ENCODE assay signal across 8 cellular contexts in genomic region chr1:228664399-228664914, GRCh38.
DNase-seq lines count a peak whose midpoint lies in the region; ATAC-seq, FAIRE-seq and TF ChIP-seq lines count a peak whose summit lies in the region.

No MANE protein-coding gene starts in this region.

- no peak overlapping the region for H3K4me2 ChIP-seq in astrocyte (ENCODE audit: low read length)
- H3K4me2 ChIP-seq in hepatocyte, result no peak overlapping the region

- no peaks in the 10 kb centered on the region for H3K9me3 ChIP-seq in astrocyte (ENCODE audit: insufficient read depth, low read depth, low read length)
- H3K9me3 ChIP-seq in hepatocyte (ENCODE audit: low read depth), result no peaks in the 10 kb centered on the region

- no peak overlapping the region for H3K4me3 Mint-ChIP-seq in T-helper 2 cell treated with Interferon-gamma antibody and Interleukin-4, amounts not matched to agents 5 μg/mL and 100 μg/mL, for 36 hours
- no peak overlapping the region for H3K4me3 Mint-ChIP-seq in astrocyte (ENCODE audit: unreplicated experiment)

- 49% methylated on average over 14 of the region's 14 CpGs for WGBS in hepatocyte (ENCODE audit: low lambda C conversion rate, missing lambda C conversion rate)

- H3K4me3 ChIP-seq in GM12875 (ENCODE audit: low read depth, low read length) (no peak overlapping the region), astrocyte (ENCODE audit: insufficient read depth, low read depth, low read length) (no peak overlapping the region), hepatocyte (no peak overlapping the region)

- DNase-seq in NCI-H1694 treated with DMSO at 0.1 percent for 48 hours (lab: John Stamatoyannopoulos, UW) (peak; percentile 78), astrocyte (ENCODE audit: low read depth) (peak; percentile 16), hepatocyte (ENCODE audit: low spot score) (peak; percentile 87), smooth muscle cell of the brain vasculature (ENCODE audit: low read depth, low spot score) (peak; percentile 36)
- peak; percentile 41 for DNase-seq in T-helper 2 cell treated with Interferon-gamma antibody and Interleukin-4, amounts not matched to agents 5 μg/mL and 100 μg/mL, for 36 hours (ENCODE audit: low spot score)

- H3K79me2 ChIP-seq in astrocyte (ENCODE audit: insufficient read depth, low read length), result no peaks in the 10 kb centered on the region
- H3K79me2 ChIP-seq in hepatocyte, result no peaks in the 10 kb centered on the region

- H3K36me3 ChIP-seq in astrocyte (ENCODE audit: insufficient read depth, low read length) (no peaks in the 10 kb centered on the region), hepatocyte (replicated peaks; ENCODE audit: insufficient read depth, low read depth) (no peaks in the 10 kb centered on the region)

- H3K27ac Mint-ChIP-seq in T-helper 2 cell treated with Interferon-gamma antibody and Interleukin-4, amounts not matched to agents 5 μg/mL and 100 μg/mL, for 36 hours, result no peak overlapping the region
- no peak overlapping the region for H3K27ac Mint-ChIP-seq in astrocyte (ENCODE audit: unreplicated experiment)

- H3K4me1 Mint-ChIP-seq in T-helper 2 cell treated with Interferon-gamma antibody and Interleukin-4, amounts not matched to agents 5 μg/mL and 100 μg/mL, for 36 hours (ENCODE audit: low read depth), result no peaks in the 10 kb centered on the region
- H3K4me1 Mint-ChIP-seq in astrocyte (ENCODE audit: low read depth, unreplicated experiment), result no peaks in the 10 kb centered on the region

- H3K27me3 ChIP-seq in astrocyte (ENCODE audit: insufficient read depth, low read length), result peaks cover 2% of the 10 kb centered on the region
- H3K27me3 ChIP-seq in hepatocyte, result no peaks in the 10 kb centered on the region

- H3K4me1 ChIP-seq in astrocyte (ENCODE audit: insufficient read depth, low read length) (no peaks in the 10 kb centered on the region), hepatocyte (ENCODE audit: insufficient read depth) (peaks cover 5% of the 10 kb centered on the region)

- peak; percentile 64 for TF ChIP-seq CTCF in GM12875 (IDR thresholded peaks at IDR 0.05; ENCODE audit: borderline replicate concordance, insufficient read depth, low read depth, low read length)
- peak; percentile 72 for TF ChIP-seq CTCF in astrocyte (IDR thresholded peaks at IDR 0.05; ENCODE audit: insufficient read depth, low read depth, low read length)
- peak; percentile 91 for TF ChIP-seq CTCF in hepatocyte (IDR thresholded peaks at IDR 0.05; ENCODE audit: poor library complexity)

- H3K9ac ChIP-seq in astrocyte (ENCODE audit: low read length), result no peak overlapping the region

- no peaks in the 10 kb centered on the region for H3K36me3 Mint-ChIP-seq in T-helper 2 cell treated with Interferon-gamma antibody and Interleukin-4, amounts not matched to agents 5 μg/mL and 100 μg/mL, for 36 hours (ENCODE audit: low read depth)
- no peaks in the 10 kb centered on the region for H3K36me3 Mint-ChIP-seq in astrocyte (ENCODE audit: low read depth, unreplicated experiment)

- no peak for ATAC-seq in HG03457 (IDR thresholded peaks at IDR 0.05; ENCODE audit: unreplicated experiment)
- no peak for ATAC-seq in GM19328 (IDR thresholded peaks at IDR 0.05; ENCODE audit: unreplicated experiment)

- no peak for FAIRE-seq in astrocyte (lab: Jason Lieb, UNC)

- H3K27ac ChIP-seq in astrocyte (ENCODE audit: low read depth, low read length) (no peak overlapping the region), hepatocyte (no peak overlapping the region)

- H3K27me3 Mint-ChIP-seq in T-helper 2 cell treated with Interferon-gamma antibody and Interleukin-4, amounts not matched to agents 5 μg/mL and 100 μg/mL, for 36 hours (ENCODE audit: low read depth), result peaks cover 20% of the 10 kb centered on the region
- peaks cover 7% of the 10 kb centered on the region for H3K27me3 Mint-ChIP-seq in astrocyte (ENCODE audit: low read depth, unreplicated experiment)

- no peak overlapping the region for H2AFZ ChIP-seq in astrocyte (ENCODE audit: low read depth, low read length)
- H2AFZ ChIP-seq in hepatocyte, result no peak overlapping the region

- H4K20me1 ChIP-seq in astrocyte (ENCODE audit: insufficient read depth, low read length) (no peaks in the 10 kb centered on the region), hepatocyte (ENCODE audit: insufficient read depth, poor library complexity, severe bottlenecking) (no peaks in the 10 kb centered on the region)

- H3K9me2 ChIP-seq in hepatocyte (replicated peaks; ENCODE audit: insufficient read depth), result no peaks in the 10 kb centered on the region

- no peaks in the 10 kb centered on the region for H3K9me3 Mint-ChIP-seq in T-helper 2 cell treated with Interferon-gamma antibody and Interleukin-4, amounts not matched to agents 5 μg/mL and 100 μg/mL, for 36 hours
- H3K9me3 Mint-ChIP-seq in astrocyte (ENCODE audit: unreplicated experiment), result peaks cover 6% of the 10 kb centered on the region

Comparison
In these comparisons a context has a peak if more than half of its experiments do, and no peak if none do; other contexts are left out.
1. DNase-seq: peak in every context shown above with its lines; median percentile 87 in hepatocyte; 78 in NCI-H1694 treated with DMSO at 0.1 percent for 48 hours; 41 in T-helper 2 cell treated with Interferon-gamma antibody and Interleukin-4, amounts not matched to agents 5 μg/mL and 100 μg/mL, for 36 hours; 36 in smooth muscle cell of the brain vasculature; 16 in astrocyte.